Comparison of ENCODE assay signal across 8 cellular contexts in genomic region chr17:7841622-7842379, GRCh38. TPM values are rescaled to one million over a fixed set of nuclear protein-coding genes. Genes with fewer than 3 reads are reported as not detected.
DNase-seq lines count a peak whose midpoint lies in the region; ATAC-seq and TF ChIP-seq lines count a peak whose summit lies in the region.

No MANE protein-coding gene starts in this region.

- H3K27me3 ChIP-seq in colonic mucosa = no peaks in the 10 kb centered on the region

- H3K36me3 ChIP-seq in colonic mucosa = peaks cover 5% of the 10 kb centered on the region

- H3K9ac ChIP-seq in colonic mucosa (ENCODE audit: low read depth in 2 of 2, low read length in 2 of 2) = peak overlapping the region; percentile 97

- H3K27ac ChIP-seq in colonic mucosa = peak overlapping the region; percentile 93

- H3K9me3 ChIP-seq in colonic mucosa = no peaks in the 10 kb centered on the region

- intact Hi-C loops in colonic mucosa (cut with DNase I) = no loop called here

- no peak for TF ChIP-seq CTCF in GM12875 (IDR thresholded peaks at IDR 0.05; ENCODE audit: borderline replicate concordance, insufficient read depth, low read depth, low read length)
- TF ChIP-seq CTCF in colonic mucosa (IDR thresholded peaks at IDR 0.05) = no peak

- DNase-seq in NCI-H446 treated with DMSO at 0.1 percent for 48 hours (lab: John Stamatoyannopoulos, UW) = peak; percentile 70
- DNase-seq in activated CD4-positive, alpha-beta T cell treated with anti-CD3 and anti-CD28 coated beads for 48 hours = peak; percentile 93
- peak; percentile 94 for DNase-seq in colonic mucosa
- DNase-seq in left lobe of liver (ENCODE audit: low spot score) = peak; percentile 94
- peak; percentile 96 for DNase-seq in stimulated activated CD4-positive, alpha-beta T cell treated with anti-CD3 and anti-CD28 coated beads, Interleukin-2, amount 100 ng/mL, for 4 hours (ENCODE audit: low read depth)

- peaks cover 40% of the 10 kb centered on the region for H3K4me1 ChIP-seq in colonic mucosa

- H3K4me3 ChIP-seq in GM12875 (ENCODE audit: low read depth, low read length) = peak overlapping the region; percentile 91
- peak overlapping the region; percentile 76 for H3K4me3 ChIP-seq in colonic mucosa

- ATAC-seq in HG03060 (IDR thresholded peaks at IDR 0.05; ENCODE audit: low read depth, unreplicated experiment) (peak; percentile 11), left lobe of liver (peak; percentile 61), HG03520 (IDR thresholded peaks at IDR 0.05; ENCODE audit: unreplicated experiment) (no peak)

RNA-seq across cellular contexts. Expression of gene KDM6B, which starts 7.8 kb away (rescaled TPM):
- total RNA-seq in colonic mucosa (10 to 100 TPM; 32.7 to 42.6 TPM), left lobe of liver (18.1 TPM)

RNA-seq across cellular contexts. Expression of gene TMEM88, which starts 13.1 kb away (rescaled TPM):
- total RNA-seq in colonic mucosa = 1 to 10 TPM; 2.5 to 2.7 TPM
- 1.3 TPM for total RNA-seq in left lobe of liver

RNA-seq across cellular contexts. Expression of gene NAA38, which starts 15.6 kb away (rescaled TPM):
- 100 to 1,000 TPM in 1 of 2 donors, 10 to 100 TPM in 1; 59.5 to 133 TPM for total RNA-seq in colonic mucosa
- total RNA-seq in left lobe of liver = 33.5 TPM

RNA-seq across cellular contexts. Expression of gene CYB5D1, which starts 16.0 kb away (rescaled TPM):
- total RNA-seq in colonic mucosa = 10 to 100 TPM in 1 of 2 donors, 1 to 10 TPM in 1; 9.4 to 18.2 TPM
- 12.4 TPM for total RNA-seq in left lobe of liver

RNA-seq across cellular contexts. Expression of gene CHD3, which starts 46.8 kb away (rescaled TPM):
- total RNA-seq in colonic mucosa (100 to 1,000 TPM in 1 of 2 donors, 10 to 100 TPM in 1; 56.3 to 108 TPM), left lobe of liver (5.7 TPM)
